13 cellular contexts compared by ENCODE assay signal in the genomic region with DNA sequence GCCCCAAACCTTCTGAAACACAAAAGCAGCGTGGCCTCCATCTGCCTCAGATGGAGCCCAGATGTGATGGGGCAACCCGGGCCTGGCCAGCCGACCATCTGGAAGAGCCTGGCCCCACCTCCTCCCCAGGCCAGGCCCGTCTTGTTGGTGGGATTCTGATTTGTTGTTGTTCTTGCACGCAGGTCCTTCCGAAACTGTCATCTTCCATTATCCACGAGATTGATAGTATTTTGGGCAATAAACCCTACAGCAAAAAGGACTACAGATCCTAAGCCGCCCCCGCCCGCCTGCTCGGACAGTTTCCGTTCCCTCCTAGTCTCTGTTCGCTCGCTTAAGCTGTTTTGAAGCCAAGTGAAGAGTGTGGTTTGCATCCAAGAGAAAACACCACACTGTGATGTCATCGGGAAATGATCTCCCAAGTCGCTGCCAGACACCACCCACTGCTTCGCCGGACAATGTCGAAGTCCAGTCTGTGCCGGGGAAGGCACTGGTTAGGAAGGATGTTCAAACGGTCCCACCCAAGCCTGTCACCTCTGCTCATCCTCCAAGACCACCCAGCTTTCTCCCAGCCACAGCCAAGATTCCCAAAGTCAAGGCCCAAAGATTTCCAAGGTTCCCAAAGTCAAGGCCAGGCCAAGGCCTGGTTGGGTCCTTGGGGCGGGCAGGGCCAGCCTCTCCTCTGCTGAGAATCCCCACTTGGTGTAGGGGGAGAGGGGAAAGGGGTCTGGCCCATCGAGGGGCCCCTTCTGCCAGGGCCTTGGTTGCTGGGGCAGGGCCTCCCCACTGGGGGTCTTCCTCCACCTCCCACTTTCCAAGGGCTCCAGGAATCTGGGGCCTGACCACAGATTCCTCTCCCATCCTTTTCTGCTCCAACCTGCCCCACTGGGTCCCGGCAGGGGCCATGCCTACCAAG. TPM values are rescaled to one million over a fixed set of nuclear protein-coding genes. Genes with fewer than 3 reads are reported as not detected.
DNase-seq lines count a peak whose midpoint lies in the region; ATAC-seq and TF ChIP-seq lines count a peak whose summit lies in the region.
"Had no signal": no experiment of that assay in that cellular context is flagged by ENCODE, and none has a peak within 500 bp of the region (broad histone marks: within the 10 kb centered on the region; RNA-seq: fewer than 3 reads in every experiment).

No MANE protein-coding gene starts in this region.

- H3K9me3 Mint-ChIP-seq in HFFc6 = no peaks in the 10 kb centered on the region

- peak; percentile 95 for DNase-seq in AG20443 (ENCODE audit: low spot score)
- peak; percentile 51 for DNase-seq in HFFc6
- peak; percentile 74 for DNase-seq in fibroblast of gingiva (ENCODE audit: low read depth)
- DNase-seq in occipital lobe (lab: John Stamatoyannopoulos, UW) = peak; percentile 40
- no peak for DNase-seq in HPDE6-E6E7 (ENCODE audit: extremely low spot score)
- no peak for DNase-seq in NCI-H446 treated with DMSO at 0.1 percent for 48 hours (lab: John Stamatoyannopoulos, UW)
- no peak for DNase-seq in NOMO-1 (lab: John Stamatoyannopoulos, UW; ENCODE audit: unreplicated experiment in 2 of 2)
- DNase-seq: activated CD4-positive, alpha-beta T cell treated with anti-CD3 and anti-CD28 coated beads for 1 hour; cortex of kidney; Karpas-422; stimulated activated naive CD4-positive, alpha-beta T cell had no signal

- H3K27ac Mint-ChIP-seq in HFFc6 = peak overlapping the region; percentile 57; the same call in 1 of the 2 replicates

- H3K27me3 Mint-ChIP-seq in HFFc6 (ENCODE audit: insufficient read depth) = peaks cover 14% of the 10 kb centered on the region

- peaks cover 17% of the 10 kb centered on the region for H3K4me1 Mint-ChIP-seq in HFFc6 (ENCODE audit: low read depth)

- no peaks in the 10 kb centered on the region for H3K36me3 Mint-ChIP-seq in HFFc6 (ENCODE audit: low read depth)

- H3K4me3 Mint-ChIP-seq in HFFc6 = peak overlapping the region; percentile 80

- TF ChIP-seq CTCF in HFFc6 (IDR thresholded peaks at IDR 0.05) = no peak

- no peak for ATAC-seq in GM21723 (IDR thresholded peaks at IDR 0.05; ENCODE audit: unreplicated experiment)
- ATAC-seq: left lung had no signal

RNA-seq across cellular contexts. Expression of gene KCNAB2, which starts 52.9 kb away (rescaled TPM):
- 10 to 100 TPM in 4 of 6 experiments, 1 to 10 TPM in 2; 8.0 to 12.6 (median 10.7) TPM for total RNA-seq in HFFc6 (2021; fragmentation: NEBNext Ultra II Directional; extraction: Animal tissue kit (Norgen Biotek cat#: 25700))
- total RNA-seq in occipital lobe = 5.1 TPM

Comparison
In these comparisons a context has a peak if more than half of its experiments do, and no peak if none do; other contexts are left out.
1. DNase-seq: peak in AG20443 (single experiment), HFFc6 (single experiment), fibroblast of gingiva (single experiment) and occipital lobe (single experiment); none in HPDE6-E6E7 (single experiment), NCI-H446 treated with DMSO at 0.1 percent for 48 hours (single experiment) and NOMO-1 (0 of 2).